In the genomic region with DNA sequence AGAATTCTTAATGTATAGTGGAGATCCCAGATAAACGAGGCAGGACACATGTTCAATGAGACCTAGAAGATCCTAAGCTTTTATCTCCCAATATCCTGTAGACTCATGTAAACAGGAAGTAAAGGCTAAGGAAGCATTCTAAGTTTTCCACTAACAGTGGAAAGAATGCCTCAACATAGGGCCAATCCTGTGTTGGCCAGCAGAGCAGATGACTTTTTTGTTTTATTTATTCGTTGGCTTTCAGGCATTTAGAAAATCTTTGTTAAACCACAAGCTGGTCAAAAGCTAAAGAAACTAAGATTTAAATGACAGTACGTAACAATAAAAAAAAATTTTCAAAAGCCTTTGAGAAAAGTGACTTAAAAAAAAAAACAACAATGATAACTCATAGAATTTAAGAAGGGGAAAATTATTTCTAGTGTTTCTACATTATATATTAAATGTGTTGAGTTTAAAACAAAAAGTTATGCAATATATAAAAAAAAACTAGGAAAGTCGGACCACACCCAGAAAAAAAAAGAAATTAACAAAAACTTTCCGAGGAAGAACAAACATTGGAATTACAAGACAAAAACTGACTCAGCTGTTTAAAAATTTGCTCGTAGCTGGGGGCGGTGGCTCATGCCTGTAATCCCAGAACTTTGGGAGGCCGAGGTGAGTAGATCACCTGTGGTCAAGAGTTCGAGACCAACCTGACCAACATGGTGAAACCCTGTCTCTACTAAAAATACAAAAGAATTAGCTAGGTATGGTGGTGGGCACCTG, we compare ENCODE assay signal across 14 cellular contexts.
DNase-seq lines count a peak whose midpoint lies in the region; ATAC-seq, FAIRE-seq and TF ChIP-seq lines count a peak whose summit lies in the region.
"Had no signal": no experiment of that assay in that cellular context is flagged by ENCODE, and none has a peak within 500 bp of the region (broad histone marks: within the 10 kb centered on the region; RNA-seq: fewer than 3 reads in every experiment).

No MANE protein-coding gene starts in this region.

- peaks cover 14% of the 10 kb centered on the region; the same call in 1 of the 2 replicates for H3K36me3 Mint-ChIP-seq in WTC11
- no peaks in the 10 kb centered on the region for H3K36me3 Mint-ChIP-seq in activated T-helper 1 cell treated with anti-CD3 and anti-CD28 coated beads, Interleukin-12 subunit alpha, Interleukin-12 subunit beta, Interleukin-2, Interleukin-4 antibody, amounts not matched to agents 30 ng/mL and 10 ng/mL and 1 ng/mL, durations not matched to agents 14 hours and 24 hours and 36 hours (ENCODE audit: low read depth)

- peaks cover 40% of the 10 kb centered on the region for H3K9me3 Mint-ChIP-seq in WTC11
- H3K9me3 Mint-ChIP-seq in activated T-helper 1 cell treated with anti-CD3 and anti-CD28 coated beads, Interleukin-12 subunit alpha, Interleukin-12 subunit beta, Interleukin-2, Interleukin-4 antibody, amounts not matched to agents 30 ng/mL and 10 ng/mL and 1 ng/mL, durations not matched to agents 14 hours and 24 hours and 36 hours, result no peaks in the 10 kb centered on the region

- H3K4me3 Mint-ChIP-seq in WTC11, result no peak overlapping the region
- no peak overlapping the region for H3K4me3 Mint-ChIP-seq in activated T-helper 1 cell treated with anti-CD3 and anti-CD28 coated beads, Interleukin-12 subunit alpha, Interleukin-12 subunit beta, Interleukin-2, Interleukin-4 antibody, amounts not matched to agents 30 ng/mL and 10 ng/mL and 1 ng/mL, durations not matched to agents 14 hours and 24 hours and 36 hours
- H3K4me3 Mint-ChIP-seq: CD8-positive, alpha-beta memory T cell had no signal

- H3K4me1 Mint-ChIP-seq in WTC11, result peaks cover 21% of the 10 kb centered on the region
- H3K4me1 Mint-ChIP-seq in activated T-helper 1 cell treated with anti-CD3 and anti-CD28 coated beads, Interleukin-12 subunit alpha, Interleukin-12 subunit beta, Interleukin-2, Interleukin-4 antibody, amounts not matched to agents 30 ng/mL and 10 ng/mL and 1 ng/mL, durations not matched to agents 14 hours and 24 hours and 36 hours (ENCODE audit: low read depth), result no peaks in the 10 kb centered on the region
- H3K4me1 Mint-ChIP-seq: CD8-positive, alpha-beta memory T cell had no signal

- FAIRE-seq in frontal cortex (lab: Jason Lieb, UNC), result peak; percentile 53
- no peak for FAIRE-seq in urothelium cell line (lab: Jason Lieb, UNC)
- FAIRE-seq: K562 had no signal

- POLR2A ChIA-PET in WTC11 (lab: Charles Lee), result no interaction called here

- TF ChIP-seq CTCF in WTC11 (IDR thresholded peaks at IDR 0.05), result no peak

- H3K27me3 Mint-ChIP-seq in WTC11 (ENCODE audit: low read depth), result no peaks in the 10 kb centered on the region
- H3K27me3 Mint-ChIP-seq in activated T-helper 1 cell treated with anti-CD3 and anti-CD28 coated beads, Interleukin-12 subunit alpha, Interleukin-12 subunit beta, Interleukin-2, Interleukin-4 antibody, amounts not matched to agents 30 ng/mL and 10 ng/mL and 1 ng/mL, durations not matched to agents 14 hours and 24 hours and 36 hours (ENCODE audit: insufficient read depth), result no peaks in the 10 kb centered on the region
- H3K27me3 Mint-ChIP-seq: CD8-positive, alpha-beta memory T cell had no signal

- peak; percentile 1 for DNase-seq in HS-27A (ENCODE audit: low read depth)
- DNase-seq in WTC11 (ENCODE audit: low spot score), result no peak
- DNase-seq in frontal cortex (ENCODE audit: low spot score in 2 of 2), result no peak
- DNase-seq in urothelium cell line (ENCODE audit: low spot score), result peak; percentile 31
- DNase-seq in activated T-helper 1 cell treated with anti-CD3 and anti-CD28 coated beads, Interleukin-12 subunit alpha, Interleukin-12 subunit beta, Interleukin-2, Interleukin-4 antibody, amounts not matched to agents 30 ng/mL and 10 ng/mL and 1 ng/mL, durations not matched to agents 14 hours and 24 hours and 36 hours (ENCODE audit: low spot score), result no peak
- DNase-seq: CD8-positive, alpha-beta memory T cell; NCI-H1105 treated with DMSO at 0.1 percent for 48 hours; NCI-H187 treated with DMSO at 0.1 percent for 48 hours; NCI-H2171; NCI-H446 treated with DMSO at 0.1 percent for 48 hours; SIG-M5 had no signal

- peak overlapping the region; percentile 85; the same call in 1 of the 2 replicates for H3K27ac Mint-ChIP-seq in WTC11
- no peak overlapping the region for H3K27ac Mint-ChIP-seq in activated T-helper 1 cell treated with anti-CD3 and anti-CD28 coated beads, Interleukin-12 subunit alpha, Interleukin-12 subunit beta, Interleukin-2, Interleukin-4 antibody, amounts not matched to agents 30 ng/mL and 10 ng/mL and 1 ng/mL, durations not matched to agents 14 hours and 24 hours and 36 hours
- H3K27ac Mint-ChIP-seq: CD8-positive, alpha-beta memory T cell had no signal

- intact Hi-C loops in activated T-helper 1 cell treated with anti-CD3 and anti-CD28 coated beads, Interleukin-12 subunit alpha, Interleukin-12 subunit beta, Interleukin-2, Interleukin-4 antibody, amounts not matched to agents 30 ng/mL and 10 ng/mL and 1 ng/mL, durations not matched to agents 14 hours and 24 hours and 36 hours (cut with micrococcal nuclease), result no loop called here

- no peak; the same call in 1 of the 2 replicates for ATAC-seq in WTC11
- ATAC-seq in HG02623 (IDR thresholded peaks at IDR 0.05; ENCODE audit: unreplicated experiment), result no peak
- no peak for ATAC-seq in GM21576 (IDR thresholded peaks at IDR 0.05; ENCODE audit: unreplicated experiment)
- ATAC-seq: K562 had no signal

- CTCF ChIA-PET in WTC11 (lab: Charles Lee), result no interaction called here

TF ChIP-seq in WTC11, 78 proteins besides CTCF, POLR2A, EP300 and RAD21:
- no peak for TF ChIP-seq ELF4 (CRISPR knock-in tag; IDR thresholded peaks at IDR 0.05; ENCODE audit: low read depth)
- no peak for TF ChIP-seq JAZF1 (CRISPR knock-in tag; IDR thresholded peaks at IDR 0.05)

Comparison
In these comparisons a context has a peak if more than half of its experiments do, and no peak if none do; other contexts are left out.
1. DNase-seq: peak in HS-27A (single experiment) and urothelium cell line (single experiment); none in WTC11 (single experiment), frontal cortex (0 of 2) and activated T-helper 1 cell treated with anti-CD3 and anti-CD28 coated beads, Interleukin-12 subunit alpha, Interleukin-12 subunit beta, Interleukin-2, Interleukin-4 antibody, amounts not matched to agents 30 ng/mL and 10 ng/mL and 1 ng/mL, durations not matched to agents 14 hours and 24 hours and 36 hours (single experiment).